ENCODE assay signal across 1 cellular context in the genomic region with DNA sequence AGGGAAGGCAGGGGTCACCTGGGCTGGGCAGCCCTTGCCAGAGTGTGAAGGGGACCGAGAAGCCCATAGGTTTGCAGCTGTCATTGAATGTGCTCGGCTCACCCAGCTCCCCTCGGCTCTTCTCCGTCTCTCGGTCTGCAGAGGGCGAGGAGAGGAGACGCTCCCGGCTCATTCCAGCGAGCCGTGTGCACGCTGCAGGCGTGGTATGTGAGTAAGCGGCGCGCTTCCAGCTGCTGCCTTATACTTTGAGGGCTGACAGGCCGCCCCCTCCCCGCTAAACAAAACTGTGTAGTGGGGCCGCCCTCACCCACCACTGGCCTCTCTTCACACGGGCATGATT.
TF ChIP-seq lines count a peak whose summit lies in the region.

No MANE protein-coding gene starts in this region.

TF ChIP-seq in K562, 482 proteins besides CTCF, POLR2A, EP300 and RAD21 (continues in another document):
- TF ChIP-seq NR2C1 (IDR thresholded peaks at IDR 0.05) (no peak), NR2C1 (tag; IDR thresholded peaks at IDR 0.05) (no peak), NCOA6 (IDR thresholded peaks at IDR 0.05) (no peak), EHMT2 (IDR thresholded peaks at IDR 0.05) (no peak), GATAD2B (IDR thresholded peaks at IDR 0.05; ENCODE audit: borderline replicate concordance) (no peak), PHB2 (IDR thresholded peaks at IDR 0.05; ENCODE audit: low read depth) (no peak), NR3C1 (CRISPR knock-in tag; IDR thresholded peaks at IDR 0.05) (no peak), MAFK (IDR thresholded peaks at IDR 0.05; ENCODE audit: low read length) (no peak), ZNF197 (CRISPR knock-in tag; IDR thresholded peaks at IDR 0.05; ENCODE audit: low read depth) (no peak), TGIF2 (CRISPR knock-in tag; IDR thresholded peaks at IDR 0.05) (no peak), ERF (CRISPR knock-in tag; IDR thresholded peaks at IDR 0.05) (no peak), ZNF589 (CRISPR knock-in tag; IDR thresholded peaks at IDR 0.05; ENCODE audit: low read depth) (0 out of 2 replicates have a peak, but pooled peaks have one; percentile 23), ZBTB7A (IDR thresholded peaks at IDR 0.05; ENCODE audit: borderline replicate concordance, control insufficient read depth, low read depth, low read length) (peak; percentile 59; the same call in 1 of the 2 replicates), ZFP1 (CRISPR knock-in tag; IDR thresholded peaks at IDR 0.05) (no peak), SP2 (IDR thresholded peaks at IDR 0.05; ENCODE audit: extremely low read depth, low read depth, low read length, poor library complexity, severe bottlenecking) (no peak), CREB1 (IDR thresholded peaks at IDR 0.05) (no peak), CREB1 (CRISPR knock-in tag; IDR thresholded peaks at IDR 0.05) (no peak), STAG1 (CRISPR knock-in tag; IDR thresholded peaks at IDR 0.05; ENCODE audit: borderline replicate concordance) (no peak), ARNT (IDR thresholded peaks at IDR 0.05) (no peak), GTF2E2 (tag; IDR thresholded peaks at IDR 0.05) (no peak), NR4A1 (CRISPR knock-in tag; IDR thresholded peaks at IDR 0.05) (no peak), NR4A1 (tag; IDR thresholded peaks at IDR 0.05) (no peak), ZC3H11A (IDR thresholded peaks at IDR 0.05; ENCODE audit: low read depth, low read length) (no peak), ZNF507 (tag; conservative IDR thresholded peaks at IDR 0.05) (no peak), TBP (optimal IDR thresholded peaks at IDR 0.05; ENCODE audit: low read depth, low read length) (no peak), NBN (IDR thresholded peaks at IDR 0.05; ENCODE audit: low read depth) (no peak), RBM39 (optimal IDR thresholded peaks at IDR 0.05; ENCODE audit: low read depth, low read length) (no peak), NFRKB (IDR thresholded peaks at IDR 0.05; ENCODE audit: low read depth) (no peak), PRMT5 (CRISPR knock-in tag; IDR thresholded peaks at IDR 0.05) (no peak), HNRNPUL1 (IDR thresholded peaks at IDR 0.05; ENCODE audit: low read length) (no peak), SIX5 (IDR thresholded peaks at IDR 0.05; ENCODE audit: borderline replicate concordance in 1 of 2, insufficient read depth in 1 of 2, low read depth in 1 of 2, low read length in 2 of 2) (no peak), TEAD4 (IDR thresholded peaks at IDR 0.05; ENCODE audit: low read length) (0 out of 2 replicates have a peak, but pooled peaks have one; percentile 10), TEAD4 (CRISPR knock-in tag; IDR thresholded peaks at IDR 0.05; ENCODE audit: borderline replicate concordance) (no peak), NFATC3 (IDR thresholded peaks at IDR 0.05) (no peak), FOS (IDR thresholded peaks at IDR 0.05; ENCODE audit: extremely low read depth, insufficient read length) (no peak), ZNF174 (CRISPR knock-in tag; IDR thresholded peaks at IDR 0.05) (no peak), ZKSCAN3 (CRISPR knock-in tag; IDR thresholded peaks at IDR 0.05) (no peak), PCBP1 (IDR thresholded peaks at IDR 0.05; ENCODE audit: low read depth, low read length, poor library complexity, severe bottlenecking) (no peak), ARID1B (IDR thresholded peaks at IDR 0.05) (no peak), KAT2B (IDR thresholded peaks at IDR 0.05; ENCODE audit: low read depth, low read length) (no peak), SIN3A (IDR thresholded peaks at IDR 0.05; ENCODE audit: borderline replicate concordance in 2 of 2, control insufficient read depth in 1 of 2, low read depth in 2 of 2, low read length in 2 of 2) (no peak), TAF9B (IDR thresholded peaks at IDR 0.05; ENCODE audit: partially characterized antibody) (no peak), SPI1 (IDR thresholded peaks at IDR 0.05; ENCODE audit: borderline replicate concordance, low read depth, low read length) (no peak), MCM2 (IDR thresholded peaks at IDR 0.05; ENCODE audit: low read depth) (no peak), NFE2 (IDR thresholded peaks at IDR 0.05; ENCODE audit: low read depth) (no peak), TAL1 (IDR thresholded peaks at IDR 0.05) (no peak), NFYB (IDR thresholded peaks at IDR 0.05; ENCODE audit: extremely low read depth, insufficient read length) (no peak), BDP1 (IDR thresholded peaks at IDR 0.05; ENCODE audit: insufficient read depth, insufficient read length) (no peak), ZNF282 (CRISPR knock-in tag; IDR thresholded peaks at IDR 0.05) (no peak), NELFE (IDR thresholded peaks at IDR 0.05; ENCODE audit: insufficient read depth, insufficient read length) (no peak), ZFP36 (IDR thresholded peaks at IDR 0.05; ENCODE audit: low read depth, low read length, partially characterized antibody) (no peak), ZNF445 (CRISPR knock-in tag; IDR thresholded peaks at IDR 0.05; ENCODE audit: low read depth) (no peak), MCM5 (IDR thresholded peaks at IDR 0.05; ENCODE audit: low read depth) (no peak), MEF2D (tag; conservative IDR thresholded peaks at IDR 0.05; ENCODE audit: low read depth) (no peak)
- TF ChIP-seq, protein P1, sequence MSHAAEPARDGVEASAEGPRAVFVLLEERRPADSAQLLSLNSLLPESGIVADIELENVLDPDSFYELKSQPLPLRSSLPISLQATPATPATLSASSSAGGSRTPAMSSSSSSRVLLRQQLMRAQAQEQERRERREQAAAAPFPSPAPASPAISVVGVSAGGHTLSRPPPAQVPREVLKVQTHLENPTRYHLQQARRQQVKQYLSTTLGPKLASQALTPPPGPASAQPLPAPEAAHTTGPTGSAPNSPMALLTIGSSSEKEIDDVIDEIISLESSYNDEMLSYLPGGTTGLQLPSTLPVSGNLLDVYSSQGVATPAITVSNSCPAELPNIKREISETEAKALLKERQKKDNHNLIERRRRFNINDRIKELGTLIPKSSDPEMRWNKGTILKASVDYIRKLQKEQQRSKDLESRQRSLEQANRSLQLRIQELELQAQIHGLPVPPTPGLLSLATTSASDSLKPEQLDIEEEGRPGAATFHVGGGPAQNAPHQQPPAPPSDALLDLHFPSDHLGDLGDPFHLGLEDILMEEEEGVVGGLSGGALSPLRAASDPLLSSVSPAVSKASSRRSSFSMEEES (CRISPR knock-in tag; IDR thresholded peaks at IDR 0.05): no peak
- TF ChIP-seq, protein P2, sequence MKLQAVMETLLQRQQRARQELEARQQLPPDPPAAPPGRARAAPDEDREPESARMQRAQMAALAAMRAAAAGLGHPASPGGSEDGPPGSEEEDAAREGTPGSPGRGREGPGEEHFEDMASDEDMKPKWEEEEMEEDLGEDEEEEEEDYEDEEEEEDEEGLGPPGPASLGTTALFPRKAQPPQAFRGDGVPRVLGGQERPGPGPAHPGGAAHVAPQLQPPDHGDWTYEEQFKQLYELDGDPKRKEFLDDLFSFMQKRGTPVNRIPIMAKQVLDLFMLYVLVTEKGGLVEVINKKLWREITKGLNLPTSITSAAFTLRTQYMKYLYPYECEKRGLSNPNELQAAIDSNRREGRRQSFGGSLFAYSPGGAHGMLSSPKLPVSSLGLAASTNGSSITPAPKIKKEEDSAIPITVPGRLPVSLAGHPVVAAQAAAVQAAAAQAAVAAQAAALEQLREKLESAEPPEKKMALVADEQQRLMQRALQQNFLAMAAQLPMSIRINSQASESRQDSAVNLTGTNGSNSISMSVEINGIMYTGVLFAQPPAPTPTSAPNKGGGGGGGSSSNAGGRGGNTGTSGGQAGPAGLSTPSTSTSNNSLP (IDR thresholded peaks at IDR 0.05; ENCODE audit: borderline replicate concordance, low read depth, low read length): no peak
- TF ChIP-seq, protein P3, sequence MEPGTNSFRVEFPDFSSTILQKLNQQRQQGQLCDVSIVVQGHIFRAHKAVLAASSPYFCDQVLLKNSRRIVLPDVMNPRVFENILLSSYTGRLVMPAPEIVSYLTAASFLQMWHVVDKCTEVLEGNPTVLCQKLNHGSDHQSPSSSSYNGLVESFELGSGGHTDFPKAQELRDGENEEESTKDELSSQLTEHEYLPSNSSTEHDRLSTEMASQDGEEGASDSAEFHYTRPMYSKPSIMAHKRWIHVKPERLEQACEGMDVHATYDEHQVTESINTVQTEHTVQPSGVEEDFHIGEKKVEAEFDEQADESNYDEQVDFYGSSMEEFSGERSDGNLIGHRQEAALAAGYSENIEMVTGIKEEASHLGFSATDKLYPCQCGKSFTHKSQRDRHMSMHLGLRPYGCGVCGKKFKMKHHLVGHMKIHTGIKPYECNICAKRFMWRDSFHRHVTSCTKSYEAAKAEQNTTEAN (CRISPR knock-in tag; IDR thresholded peaks at IDR 0.05): no peak
- TF ChIP-seq, protein P4, sequence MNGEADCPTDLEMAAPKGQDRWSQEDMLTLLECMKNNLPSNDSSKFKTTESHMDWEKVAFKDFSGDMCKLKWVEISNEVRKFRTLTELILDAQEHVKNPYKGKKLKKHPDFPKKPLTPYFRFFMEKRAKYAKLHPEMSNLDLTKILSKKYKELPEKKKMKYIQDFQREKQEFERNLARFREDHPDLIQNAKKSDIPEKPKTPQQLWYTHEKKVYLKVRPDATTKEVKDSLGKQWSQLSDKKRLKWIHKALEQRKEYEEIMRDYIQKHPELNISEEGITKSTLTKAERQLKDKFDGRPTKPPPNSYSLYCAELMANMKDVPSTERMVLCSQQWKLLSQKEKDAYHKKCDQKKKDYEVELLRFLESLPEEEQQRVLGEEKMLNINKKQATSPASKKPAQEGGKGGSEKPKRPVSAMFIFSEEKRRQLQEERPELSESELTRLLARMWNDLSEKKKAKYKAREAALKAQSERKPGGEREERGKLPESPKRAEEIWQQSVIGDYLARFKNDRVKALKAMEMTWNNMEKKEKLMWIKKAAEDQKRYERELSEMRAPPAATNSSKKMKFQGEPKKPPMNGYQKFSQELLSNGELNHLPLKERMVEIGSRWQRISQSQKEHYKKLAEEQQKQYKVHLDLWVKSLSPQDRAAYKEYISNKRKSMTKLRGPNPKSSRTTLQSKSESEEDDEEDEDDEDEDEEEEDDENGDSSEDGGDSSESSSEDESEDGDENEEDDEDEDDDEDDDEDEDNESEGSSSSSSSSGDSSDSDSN (IDR thresholded peaks at IDR 0.05; ENCODE audit: borderline replicate concordance in 1 of 2, low read depth in 2 of 2, low read length in 2 of 2): 0 out of 4 replicates have a peak, but pooled peaks of 1 of the 2 experiments have one; percentile 24
- TF ChIP-seq, protein P5, sequence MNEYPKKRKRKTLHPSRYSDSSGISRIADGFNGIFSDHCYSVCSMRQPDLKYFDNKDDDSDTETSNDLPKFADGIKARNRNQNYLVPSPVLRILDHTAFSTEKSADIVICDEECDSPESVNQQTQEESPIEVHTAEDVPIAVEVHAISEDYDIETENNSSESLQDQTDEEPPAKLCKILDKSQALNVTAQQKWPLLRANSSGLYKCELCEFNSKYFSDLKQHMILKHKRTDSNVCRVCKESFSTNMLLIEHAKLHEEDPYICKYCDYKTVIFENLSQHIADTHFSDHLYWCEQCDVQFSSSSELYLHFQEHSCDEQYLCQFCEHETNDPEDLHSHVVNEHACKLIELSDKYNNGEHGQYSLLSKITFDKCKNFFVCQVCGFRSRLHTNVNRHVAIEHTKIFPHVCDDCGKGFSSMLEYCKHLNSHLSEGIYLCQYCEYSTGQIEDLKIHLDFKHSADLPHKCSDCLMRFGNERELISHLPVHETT (CRISPR knock-in tag; conservative IDR thresholded peaks at IDR 0.05 in 1 of 2, IDR thresholded peaks at IDR 0.05 in 1 of 2): 0 out of 4 replicates have a peak, but pooled peaks of 1 of the 2 experiments have one; percentile 30
- TF ChIP-seq, protein P6, sequence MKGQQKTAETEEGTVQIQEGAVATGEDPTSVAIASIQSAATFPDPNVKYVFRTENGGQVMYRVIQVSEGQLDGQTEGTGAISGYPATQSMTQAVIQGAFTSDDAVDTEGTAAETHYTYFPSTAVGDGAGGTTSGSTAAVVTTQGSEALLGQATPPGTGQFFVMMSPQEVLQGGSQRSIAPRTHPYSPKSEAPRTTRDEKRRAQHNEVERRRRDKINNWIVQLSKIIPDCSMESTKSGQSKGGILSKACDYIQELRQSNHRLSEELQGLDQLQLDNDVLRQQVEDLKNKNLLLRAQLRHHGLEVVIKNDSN (CRISPR knock-in tag; IDR thresholded peaks at IDR 0.05): no peak
- TF ChIP-seq, protein P7, sequence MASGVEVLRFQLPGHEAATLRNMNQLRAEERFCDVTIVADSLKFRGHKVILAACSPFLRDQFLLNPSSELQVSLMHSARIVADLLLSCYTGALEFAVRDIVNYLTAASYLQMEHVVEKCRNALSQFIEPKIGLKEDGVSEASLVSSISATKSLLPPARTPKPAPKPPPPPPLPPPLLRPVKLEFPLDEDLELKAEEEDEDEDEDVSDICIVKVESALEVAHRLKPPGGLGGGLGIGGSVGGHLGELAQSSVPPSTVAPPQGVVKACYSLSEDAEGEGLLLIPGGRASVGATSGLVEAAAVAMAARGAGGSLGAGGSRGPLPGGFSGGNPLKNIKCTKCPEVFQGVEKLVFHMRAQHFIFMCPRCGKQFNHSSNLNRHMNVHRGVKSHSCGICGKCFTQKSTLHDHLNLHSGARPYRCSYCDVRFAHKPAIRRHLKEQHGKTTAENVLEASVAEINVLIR (CRISPR knock-in tag; IDR thresholded peaks at IDR 0.05): no peak
- TF ChIP-seq, protein P8, sequence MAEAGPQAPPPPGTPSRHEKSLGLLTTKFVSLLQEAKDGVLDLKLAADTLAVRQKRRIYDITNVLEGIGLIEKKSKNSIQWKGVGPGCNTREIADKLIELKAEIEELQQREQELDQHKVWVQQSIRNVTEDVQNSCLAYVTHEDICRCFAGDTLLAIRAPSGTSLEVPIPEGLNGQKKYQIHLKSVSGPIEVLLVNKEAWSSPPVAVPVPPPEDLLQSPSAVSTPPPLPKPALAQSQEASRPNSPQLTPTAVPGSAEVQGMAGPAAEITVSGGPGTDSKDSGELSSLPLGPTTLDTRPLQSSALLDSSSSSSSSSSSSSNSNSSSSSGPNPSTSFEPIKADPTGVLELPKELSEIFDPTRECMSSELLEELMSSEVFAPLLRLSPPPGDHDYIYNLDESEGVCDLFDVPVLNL (CRISPR knock-in tag; IDR thresholded peaks at IDR 0.05; ENCODE audit: low read depth): no peak
- TF ChIP-seq, protein P9, sequence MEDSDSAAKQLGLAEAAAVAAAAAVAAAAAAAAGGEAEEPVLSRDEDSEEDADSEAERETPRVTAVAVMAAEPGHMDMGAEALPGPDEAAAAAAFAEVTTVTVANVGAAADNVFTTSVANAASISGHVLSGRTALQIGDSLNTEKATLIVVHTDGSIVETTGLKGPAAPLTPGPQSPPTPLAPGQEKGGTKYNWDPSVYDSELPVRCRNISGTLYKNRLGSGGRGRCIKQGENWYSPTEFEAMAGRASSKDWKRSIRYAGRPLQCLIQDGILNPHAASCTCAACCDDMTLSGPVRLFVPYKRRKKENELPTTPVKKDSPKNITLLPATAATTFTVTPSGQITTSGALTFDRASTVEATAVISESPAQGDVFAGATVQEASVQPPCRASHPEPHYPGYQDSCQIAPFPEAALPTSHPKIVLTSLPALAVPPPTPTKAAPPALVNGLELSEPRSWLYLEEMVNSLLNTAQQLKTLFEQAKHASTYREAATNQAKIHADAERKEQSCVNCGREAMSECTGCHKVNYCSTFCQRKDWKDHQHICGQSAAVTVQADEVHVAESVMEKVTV (CRISPR knock-in tag; IDR thresholded peaks at IDR 0.05): no peak
- TF ChIP-seq, protein P10, sequence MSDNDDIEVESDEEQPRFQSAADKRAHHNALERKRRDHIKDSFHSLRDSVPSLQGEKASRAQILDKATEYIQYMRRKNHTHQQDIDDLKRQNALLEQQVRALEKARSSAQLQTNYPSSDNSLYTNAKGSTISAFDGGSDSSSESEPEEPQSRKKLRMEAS (CRISPR knock-in tag; IDR thresholded peaks at IDR 0.05): no peak; the same call in 1 of the 2 replicates
